1 cellular context compared by ENCODE assay signal in the genomic region with DNA sequence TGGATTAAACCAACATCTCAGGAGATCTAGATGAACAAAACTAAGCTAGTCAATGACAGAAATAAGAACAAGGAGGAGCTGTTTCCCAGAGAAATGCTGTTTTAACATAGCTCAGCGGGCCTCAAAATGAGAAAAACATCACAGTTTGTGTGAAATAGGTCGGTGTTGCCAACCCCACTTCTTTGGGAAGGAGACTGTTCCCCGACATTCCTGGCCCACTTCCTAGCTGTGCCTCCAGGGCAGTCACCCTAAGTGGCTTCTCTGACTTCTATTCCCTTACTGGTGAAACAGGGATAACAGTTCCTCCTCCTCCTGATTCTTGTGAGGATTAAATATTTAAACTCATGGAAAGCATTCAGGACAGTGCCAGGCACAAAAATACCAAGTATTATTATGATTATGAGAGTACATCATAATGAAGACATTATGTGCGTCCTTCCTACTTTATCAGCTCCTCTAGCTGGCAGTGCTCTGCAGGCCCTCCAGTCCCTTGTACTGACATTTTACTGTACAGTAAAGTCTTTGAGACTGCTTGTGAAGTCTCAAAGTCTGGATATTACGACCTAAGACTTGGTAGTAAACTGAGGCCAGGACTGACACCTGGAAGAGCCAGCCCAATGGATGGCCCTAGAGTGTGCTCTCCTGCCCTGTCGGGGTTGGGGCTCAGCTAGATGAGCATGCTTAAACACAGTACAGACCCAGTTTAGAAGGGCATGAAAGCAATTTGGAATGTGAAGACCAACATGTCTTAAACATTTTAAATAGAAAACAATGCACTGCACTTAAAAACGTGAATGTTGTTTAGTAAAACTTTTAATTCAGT.
TF ChIP-seq lines count a peak whose summit lies in the region.

No MANE protein-coding gene starts in this region.

TF ChIP-seq in WTC11, 78 proteins besides CTCF, POLR2A, EP300 and RAD21 (continued from another document):
- TF ChIP-seq ETV6 (CRISPR knock-in tag; IDR thresholded peaks at IDR 0.05) (no peak), ZNF263 (CRISPR knock-in tag; IDR thresholded peaks at IDR 0.05; ENCODE audit: low read depth) (no peak)
- TF ChIP-seq, protein P1, sequence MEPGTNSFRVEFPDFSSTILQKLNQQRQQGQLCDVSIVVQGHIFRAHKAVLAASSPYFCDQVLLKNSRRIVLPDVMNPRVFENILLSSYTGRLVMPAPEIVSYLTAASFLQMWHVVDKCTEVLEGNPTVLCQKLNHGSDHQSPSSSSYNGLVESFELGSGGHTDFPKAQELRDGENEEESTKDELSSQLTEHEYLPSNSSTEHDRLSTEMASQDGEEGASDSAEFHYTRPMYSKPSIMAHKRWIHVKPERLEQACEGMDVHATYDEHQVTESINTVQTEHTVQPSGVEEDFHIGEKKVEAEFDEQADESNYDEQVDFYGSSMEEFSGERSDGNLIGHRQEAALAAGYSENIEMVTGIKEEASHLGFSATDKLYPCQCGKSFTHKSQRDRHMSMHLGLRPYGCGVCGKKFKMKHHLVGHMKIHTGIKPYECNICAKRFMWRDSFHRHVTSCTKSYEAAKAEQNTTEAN (CRISPR knock-in tag; IDR thresholded peaks at IDR 0.05): no peak
